Comparison of ENCODE assay signal across 9 cellular contexts in genomic region chr16:8257561-8257960, GRCh38.
"Had no signal": no experiment of that assay in that cellular context is flagged by ENCODE, and none has a peak within 500 bp of the region (broad histone marks: within the 10 kb centered on the region; RNA-seq: fewer than 3 reads in every experiment).

No MANE protein-coding gene starts in this region.

- H3K4me3 ChIP-seq: GM23338 had no signal

- H3K27ac ChIP-seq: HL-60 had no signal

- FAIRE-seq: H1, H54, HepG2 had no signal

- H3K9me3 Mint-ChIP-seq: GM23338, H9 had no signal

- H3K27ac Mint-ChIP-seq: GM23338, H9, IgD-negative memory B cell had no signal

- H3K4me1 Mint-ChIP-seq: IgD-negative memory B cell had no signal

- DNase-seq: H9, HCEC 1CT, KBM-7 had no signal

- H3K27me3 Mint-ChIP-seq: IgD-negative memory B cell had no signal

- H3K4me3 Mint-ChIP-seq: GM23338, IgD-negative memory B cell had no signal
